In the genomic region with DNA sequence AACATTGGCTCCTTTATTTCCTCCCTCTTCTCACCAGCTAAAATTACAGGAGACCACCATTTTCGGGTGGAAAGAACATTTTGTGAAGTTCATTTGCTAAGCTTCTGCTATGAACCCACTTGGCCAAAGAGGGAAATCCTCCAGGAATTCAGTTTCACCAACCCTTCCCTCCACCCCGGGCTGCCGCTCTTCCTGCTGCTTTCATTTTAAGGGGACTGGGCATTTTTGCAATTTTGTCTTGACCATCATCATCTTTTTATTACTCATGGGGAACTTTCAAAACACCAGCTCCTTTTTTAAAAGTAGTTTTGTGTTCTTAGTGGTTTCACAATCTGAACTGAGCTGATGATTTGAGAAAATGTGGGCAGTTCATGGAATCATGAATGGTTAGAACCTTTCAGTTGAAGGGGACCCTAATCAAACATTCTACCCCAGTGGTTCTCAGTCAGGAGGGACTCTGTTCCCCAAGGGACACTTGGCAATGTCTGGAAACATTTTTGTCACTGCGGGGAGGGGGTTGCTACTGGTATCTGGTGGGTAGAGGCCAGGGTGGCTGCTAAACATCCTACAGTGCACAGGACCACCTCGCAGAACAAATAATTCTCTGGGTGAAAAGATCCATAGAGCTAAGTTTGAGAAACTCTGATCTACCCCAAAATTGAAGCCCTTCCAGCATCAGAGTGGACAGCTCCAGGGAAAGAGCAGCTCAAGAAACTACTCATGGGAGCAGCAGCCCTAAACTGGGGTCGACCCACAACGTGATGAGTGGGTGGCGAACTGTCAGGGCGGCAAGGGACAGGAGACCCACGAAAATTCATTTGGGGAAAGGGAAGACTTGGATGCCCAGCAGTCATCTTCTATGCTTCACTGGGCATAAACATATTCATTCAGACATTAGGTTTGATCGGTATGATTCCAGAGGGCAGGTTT, we compare ENCODE assay signal across 13 cellular contexts.
DNase-seq lines count a peak whose midpoint lies in the region; ATAC-seq and TF ChIP-seq lines count a peak whose summit lies in the region.
"Had no signal": no experiment of that assay in that cellular context is flagged by ENCODE, and none has a peak within 500 bp of the region (broad histone marks: within the 10 kb centered on the region; RNA-seq: fewer than 3 reads in every experiment).

No MANE protein-coding gene starts in this region.

- H3K27ac ChIP-seq in trophoblast cell (ENCODE audit: low read depth, low read length): peak overlapping the region; percentile 97
- H3K27ac ChIP-seq: 22Rv1 had no signal

- peak overlapping the region; percentile 71 for H3K14ac ChIP-seq in trophoblast cell (ENCODE audit: low read length)

- WGBS in trophoblast cell (ENCODE audit: extremely low coverage, insufficient coverage, insufficient read length): no CpG with 5 or more reads among the region's 11 CpGs

- H3K36me3 ChIP-seq in trophoblast cell (ENCODE audit: control insufficient read depth in 1 of 2, insufficient read depth in 2 of 2, low read length in 2 of 2): peaks cover 0 to 3% of the 10 kb centered on the region in 2 experiments

- peak overlapping the region; percentile 76 for H4K8ac ChIP-seq in trophoblast cell (ENCODE audit: low read depth, low read length)

- peak overlapping the region; percentile 67 for H2BK5ac ChIP-seq in trophoblast cell (ENCODE audit: low read depth, low read length, poor library complexity)

- H3K9me3 ChIP-seq in trophoblast cell (ENCODE audit: insufficient read depth, low read depth, low read length): peaks cover 2% of the 10 kb centered on the region
- H3K9me3 ChIP-seq: mucosa of descending colon had no signal

- peak overlapping the region; percentile 98 for H2BK12ac ChIP-seq in trophoblast cell (ENCODE audit: low read length)

- no peaks in the 10 kb centered on the region for H3K27me3 ChIP-seq in trophoblast cell (ENCODE audit: insufficient read depth, low read length)

- no peak overlapping the region for H3K23ac ChIP-seq in trophoblast cell (ENCODE audit: low read length)

- peak overlapping the region; percentile 44 for H3K4ac ChIP-seq in trophoblast cell (ENCODE audit: low read depth, low read length)

- no peak for TF ChIP-seq CTCF in fibroblast of villous mesenchyme (IDR thresholded peaks at IDR 0.05; ENCODE audit: insufficient read depth, low read depth, low read length)

- H3K4me1 ChIP-seq in trophoblast cell (ENCODE audit: control insufficient read depth in 1 of 2, insufficient read depth in 2 of 2, low read length in 2 of 2): peaks cover 18 to 32% of the 10 kb centered on the region in 2 experiments

- H3K79me1 ChIP-seq in trophoblast cell (ENCODE audit: low read length): peaks cover 44% of the 10 kb centered on the region

- peak overlapping the region; percentile 78 for H3K18ac ChIP-seq in trophoblast cell (ENCODE audit: low read length)

- no peak overlapping the region for H3K4me2 ChIP-seq in trophoblast cell (ENCODE audit: low read length)

- H2AFZ ChIP-seq in trophoblast cell (ENCODE audit: insufficient read depth, low read length, poor library complexity): no peak overlapping the region

- ATAC-seq in GM18520 (IDR thresholded peaks at IDR 0.05; ENCODE audit: unreplicated experiment): no peak
- ATAC-seq: T-cell had no signal

- peaks cover 2% of the 10 kb centered on the region for H3K79me2 ChIP-seq in trophoblast cell (ENCODE audit: control insufficient read depth, insufficient read depth, low read length, poor library complexity)

- no peak overlapping the region for H4K12ac ChIP-seq in trophoblast cell (ENCODE audit: low read depth, low read length)

- H4K91ac ChIP-seq in trophoblast cell (ENCODE audit: low read depth, low read length): peak overlapping the region; percentile 79

- DNase-seq in activated CD8-positive, alpha-beta memory T cell treated with anti-CD3 and anti-CD28 coated beads for 24 hours: peak; percentile 15
- no peak for DNase-seq in activated CD8-positive, alpha-beta memory T cell treated with anti-CD3 and anti-CD28 coated beads, Interleukin-2, amount 50 U/mL, for 4 hours
- peak; percentile 45 for DNase-seq in fibroblast of villous mesenchyme (ENCODE audit: low read depth)
- no peak for DNase-seq in trophoblast cell
- DNase-seq in HUDEP-2 (lab: John Stamatoyannopoulos, UW; ENCODE audit: unreplicated experiment in 76 of 76): no peak
- DNase-seq in SKM-1 treated with dmso at 0.1 percent for 144 hours (lab: John Stamatoyannopoulos, UW; ENCODE audit: unreplicated experiment): no peak
- DNase-seq in UCSD-AML1 (lab: John Stamatoyannopoulos, UW; ENCODE audit: unreplicated experiment): no peak
- DNase-seq: Karpas-422, NCI-H2171, T-cell had no signal

- H2AK5ac ChIP-seq in trophoblast cell (ENCODE audit: low read length): peak overlapping the region; percentile 79

- H2BK120ac ChIP-seq in trophoblast cell (ENCODE audit: insufficient read depth, low read length, poor library complexity): peak overlapping the region; percentile 99

- H3K9ac ChIP-seq in trophoblast cell (ENCODE audit: low read length): no peak overlapping the region

- H3K4me3 ChIP-seq in fibroblast of villous mesenchyme (ENCODE audit: low read depth, low read length) (no peak overlapping the region), trophoblast cell (ENCODE audit: low read depth, low read length) (no peak overlapping the region)
- H3K4me3 ChIP-seq: mucosa of descending colon had no signal

Comparison
In these comparisons a context has a peak if more than half of its experiments do, and no peak if none do; other contexts are left out.
1. DNase-seq: peak in activated CD8-positive, alpha-beta memory T cell treated with anti-CD3 and anti-CD28 coated beads for 24 hours (single experiment) and fibroblast of villous mesenchyme (single experiment); none in activated CD8-positive, alpha-beta memory T cell treated with anti-CD3 and anti-CD28 coated beads, Interleukin-2, amount 50 U/mL, for 4 hours (single experiment), trophoblast cell (0 of 2), HUDEP-2 (0 of 76), SKM-1 treated with dmso at 0.1 percent for 144 hours (single experiment) and UCSD-AML1 (single experiment).